ENCODE assay signal across 8 cellular contexts in genomic region chr9:121369595-121370265, GRCh38. TPM values are rescaled to one million over a fixed set of nuclear protein-coding genes. Genes with fewer than 3 reads are reported as not detected.
DNase-seq lines count a peak whose midpoint lies in the region; ATAC-seq, FAIRE-seq and TF ChIP-seq lines count a peak whose summit lies in the region.

STOM (minus strand) TSS chr9:121370250; CDS start chr9:121370187, 63 bp downstream.

- dilution Hi-C loops in endothelial cell of umbilical vein (cut with MboI; ENCODE audit: extremely low pct_ligation_motif_present, low sequenced_read_pairs) = no loop called here

- H3K4me1 ChIP-seq in GM23338 (ENCODE audit: insufficient read depth) (peaks cover 16% of the 10 kb centered on the region), Karpas-422 (ENCODE audit: low read length) (peaks cover 32% of the 10 kb centered on the region), endothelial cell of umbilical vein (ENCODE audit: control insufficient read depth, extremely low read depth, insufficient read depth, low read length) (peaks cover 43% of the 10 kb centered on the region), muscle layer of duodenum (ENCODE audit: control insufficient read depth in 1 of 2, insufficient read depth in 2 of 2, low read length in 2 of 2) (peaks cover 31 to 39% of the 10 kb centered on the region in 2 donors), thymus (ENCODE audit: control insufficient read depth, insufficient read depth, low read length) (peaks cover 10% of the 10 kb centered on the region)

- peaks cover 31% of the 10 kb centered on the region for H3K27me3 Mint-ChIP-seq in GM23338 (ENCODE audit: insufficient read depth, low read depth, poor library complexity)
- H3K27me3 Mint-ChIP-seq in activated CD4-positive, alpha-beta T cell treated with anti-CD3 and anti-CD28 coated beads, Interleukin-2, amount 10 ng/mL, durations not matched to agents 7 days and 5 days = no peaks in the 10 kb centered on the region

- H3K9me1 ChIP-seq in endothelial cell of umbilical vein (replicated peaks; ENCODE audit: control insufficient read depth, extremely low read depth, insufficient read depth, low read length) = no peaks in the 10 kb centered on the region

- H3K4me1 Mint-ChIP-seq in GM23338 = peaks cover 22% of the 10 kb centered on the region
- H3K4me1 Mint-ChIP-seq in activated CD4-positive, alpha-beta T cell treated with anti-CD3 and anti-CD28 coated beads, Interleukin-2, amount 10 ng/mL, durations not matched to agents 7 days and 5 days = peaks cover 43% of the 10 kb centered on the region

- H4K20me1 ChIP-seq in GM23338 (replicated peaks; ENCODE audit: insufficient read depth) (no peaks in the 10 kb centered on the region), Karpas-422 (ENCODE audit: insufficient read depth, low read depth, low read length) (no peaks in the 10 kb centered on the region), endothelial cell of umbilical vein (replicated peaks; ENCODE audit: control insufficient read depth, extremely low read depth, insufficient read depth, low read length) (no peaks in the 10 kb centered on the region)

- H3K79me2 ChIP-seq in GM23338 (replicated peaks; ENCODE audit: insufficient read depth) = peaks cover 15% of the 10 kb centered on the region
- peaks cover 30% of the 10 kb centered on the region for H3K79me2 ChIP-seq in Karpas-422 (ENCODE audit: low read length)
- H3K79me2 ChIP-seq in endothelial cell of umbilical vein (ENCODE audit: control insufficient read depth, insufficient read depth, low read length) = peaks cover 48% of the 10 kb centered on the region

- H3K4me3 ChIP-seq in GM23338 (peak within 1 kb of the TSS; percentile 64), Karpas-422 (ENCODE audit: low read length) (peak within 1 kb of the TSS; percentile 75), endothelial cell of umbilical vein (replicated peaks in 1 of 3; ENCODE audit: insufficient read depth in 1 of 3, low read depth in 1 of 3, low read length in 3 of 3) (peak within 1 kb of the TSS; percentile 66 to 88 (median 78)), muscle layer of duodenum (ENCODE audit: low read depth in 1 of 2, low read length in 2 of 2) (peak within 1 kb of the TSS; percentile 75 to 76), thymus (ENCODE audit: low read length) (peak within 1 kb of the TSS; percentile 79)

- peak; percentile 64 for TF ChIP-seq POLR2A in GM10847 (IDR thresholded peaks at IDR 0.05; ENCODE audit: extremely low read depth, insufficient read length)
- peak; percentile 98 for TF ChIP-seq POLR2A in endothelial cell of umbilical vein (IDR thresholded peaks at IDR 0.05; ENCODE audit: low read depth, low read length)

- H3K4me3 Mint-ChIP-seq in GM23338 = peak within 1 kb of the TSS; percentile 76
- H3K4me3 Mint-ChIP-seq in activated CD4-positive, alpha-beta T cell treated with anti-CD3 and anti-CD28 coated beads, Interleukin-2, amount 10 ng/mL, durations not matched to agents 7 days and 5 days = peak within 1 kb of the TSS; percentile 79

- H3K27ac Mint-ChIP-seq in GM23338 = peak within 1 kb of the TSS; percentile 45; the same call in 1 of the 2 replicates
- H3K27ac Mint-ChIP-seq in activated CD4-positive, alpha-beta T cell treated with anti-CD3 and anti-CD28 coated beads, Interleukin-2, amount 10 ng/mL, durations not matched to agents 7 days and 5 days = peak within 1 kb of the TSS; percentile 94

- DNase-seq in GM23338 (ENCODE audit: low spot score) = peak; percentile 73
- DNase-seq in Karpas-422 = peak; percentile 81
- peak; percentile 67 for DNase-seq in activated CD4-positive, alpha-beta T cell treated with anti-CD3 and anti-CD28 coated beads, Interleukin-2, amount 10 ng/mL, durations not matched to agents 7 days and 5 days
- DNase-seq in endothelial cell of umbilical vein (ENCODE audit: low read depth, low spot score) = peak; percentile 89
- DNase-seq in iPS-NIHi7 (ENCODE audit: extremely low spot score) = no peak

- H3F3A ChIP-seq in GM23338 (replicated peaks; ENCODE audit: low read depth) = no peaks in the 10 kb centered on the region

- H3K27ac ChIP-seq in GM23338 (ENCODE audit: low read depth) = no peak within 1 kb of the TSS
- H3K27ac ChIP-seq in Karpas-422 (ENCODE audit: low read length) = no peak within 1 kb of the TSS
- peak within 1 kb of the TSS; percentile 93 for H3K27ac ChIP-seq in endothelial cell of umbilical vein (ENCODE audit: insufficient read depth, low read depth, low read length)
- H3K27ac ChIP-seq in muscle layer of duodenum (ENCODE audit: low read length) = peak within 1 kb of the TSS; percentile 92
- peak within 1 kb of the TSS; percentile 81 for H3K27ac ChIP-seq in thymus (ENCODE audit: low read depth)

- under 1% methylated on average over 52 of the region's 52 CpGs for WGBS in thymus

- H3K9me3 ChIP-seq in Karpas-422 (ENCODE audit: low read length) = no peaks in the 10 kb centered on the region
- no peaks in the 10 kb centered on the region for H3K9me3 ChIP-seq in endothelial cell of umbilical vein (replicated peaks; ENCODE audit: control insufficient read depth, insufficient read depth, low read length)
- no peaks in the 10 kb centered on the region for H3K9me3 ChIP-seq in muscle layer of duodenum (ENCODE audit: control insufficient read depth in 1 of 2, low read length in 2 of 2)
- no peaks in the 10 kb centered on the region for H3K9me3 ChIP-seq in thymus (ENCODE audit: control insufficient read depth)

- peaks cover 5% of the 10 kb centered on the region; the same call in 2 of the 3 replicates for H3K36me3 Mint-ChIP-seq in GM23338 (ENCODE audit: low read depth)
- peaks cover 9% of the 10 kb centered on the region for H3K36me3 Mint-ChIP-seq in activated CD4-positive, alpha-beta T cell treated with anti-CD3 and anti-CD28 coated beads, Interleukin-2, amount 10 ng/mL, durations not matched to agents 7 days and 5 days (ENCODE audit: low read depth)

- peak within 1 kb of the TSS; percentile 53 for H3K4me2 ChIP-seq in GM23338
- H3K4me2 ChIP-seq in Karpas-422 (ENCODE audit: low read depth, low read length, poor library complexity, severe bottlenecking) = peak within 1 kb of the TSS; percentile 90
- peak within 1 kb of the TSS; percentile 98 for H3K4me2 ChIP-seq in endothelial cell of umbilical vein (ENCODE audit: insufficient read depth, low read length)

- TSS peak; percentile 34 for BruUV-seq in endothelial cell of umbilical vein (replicated peaks; lab: Mats Ljungman, UMichigan)

- peaks cover 10% of the 10 kb centered on the region for H3K27me3 ChIP-seq in GM23338 (ENCODE audit: insufficient read depth)
- no peaks in the 10 kb centered on the region for H3K27me3 ChIP-seq in Karpas-422 (ENCODE audit: low read length)
- H3K27me3 ChIP-seq in endothelial cell of umbilical vein (ENCODE audit: control insufficient read depth in 2 of 2, insufficient read depth in 2 of 2, low read length in 2 of 2) = no peaks in the 10 kb centered on the region
- no peaks in the 10 kb centered on the region for H3K27me3 ChIP-seq in muscle layer of duodenum (ENCODE audit: low read depth, low read length)
- no peaks in the 10 kb centered on the region for H3K27me3 ChIP-seq in thymus (ENCODE audit: control insufficient read depth, insufficient read depth)

- H2AFZ ChIP-seq in GM23338 (peak within 1 kb of the TSS; percentile 69; the same call in 1 of the 2 replicates), Karpas-422 (ENCODE audit: low read length) (peak within 1 kb of the TSS; percentile 97), endothelial cell of umbilical vein (ENCODE audit: low read depth, low read length) (peak within 1 kb of the TSS; percentile 97)

- intact Hi-C loops in endothelial cell of umbilical vein (cut with micrococcal nuclease) = loop anchor here (1.0 kb wide), 3 partner anchors 18 to 82 kb away; no protein-coding TSS in a partner anchor

- H3K9me3 Mint-ChIP-seq in GM23338 = peaks cover 8% of the 10 kb centered on the region
- peaks cover 4% of the 10 kb centered on the region for H3K9me3 Mint-ChIP-seq in activated CD4-positive, alpha-beta T cell treated with anti-CD3 and anti-CD28 coated beads, Interleukin-2, amount 10 ng/mL, durations not matched to agents 7 days and 5 days

- FAIRE-seq in endothelial cell of umbilical vein (lab: Jason Lieb, UNC) = peak; percentile 15

- CTCF ChIA-PET in activated CD4-positive, alpha-beta T cell treated with anti-CD3 and anti-CD28 coated beads, Interleukin-2, amount 10 ng/mL, durations not matched to agents 7 days and 5 days (lab: Charles Lee) = interaction anchor here (1.1 kb wide), 1 partner anchor 50 kb away, joined by 4 read pairs; no protein-coding TSS in a partner anchor
- CTCF ChIA-PET in endothelial cell of umbilical vein (lab: Charles Lee) = interaction anchor here (0.8 to 1.4 kb wide), 6 partner anchors 12 to 91 kb away, joined by 3 to 8 read pairs (median 6); no protein-coding TSS in a partner anchor

- no peaks in the 10 kb centered on the region for H3K9me2 ChIP-seq in GM23338 (ENCODE audit: insufficient read depth)
- no peaks in the 10 kb centered on the region for H3K9me2 ChIP-seq in Karpas-422 (replicated peaks; ENCODE audit: insufficient read depth, low read length)

- ATAC-seq in GM23338 = peak; percentile 69

- H3K36me3 ChIP-seq in GM23338 (ENCODE audit: insufficient read depth) = no peaks in the 10 kb centered on the region
- H3K36me3 ChIP-seq in Karpas-422 (ENCODE audit: insufficient read depth, low read length) = no peaks in the 10 kb centered on the region
- H3K36me3 ChIP-seq in endothelial cell of umbilical vein (ENCODE audit: control insufficient read depth in 2 of 2, extremely low read depth in 1 of 2, insufficient read depth in 2 of 2, low read length in 2 of 2) = peaks cover 0 to 2% of the 10 kb centered on the region in 2 experiments
- no peaks in the 10 kb centered on the region for H3K36me3 ChIP-seq in muscle layer of duodenum (ENCODE audit: control insufficient read depth in 1 of 2, insufficient read depth in 2 of 2, low read length in 2 of 2)
- H3K36me3 ChIP-seq in thymus (ENCODE audit: control insufficient read depth, insufficient read depth) = no peaks in the 10 kb centered on the region

- H3K9ac ChIP-seq in Karpas-422 (ENCODE audit: low read length) (peak within 1 kb of the TSS; percentile 73), endothelial cell of umbilical vein (replicated peaks; ENCODE audit: extremely low read depth, insufficient read depth, low read length) (peak within 1 kb of the TSS; percentile 96)

- POLR2A ChIA-PET in activated CD4-positive, alpha-beta T cell treated with anti-CD3 and anti-CD28 coated beads, Interleukin-2, amount 10 ng/mL, durations not matched to agents 7 days and 5 days (lab: Charles Lee) = no interaction called here
- POLR2A ChIA-PET in endothelial cell of umbilical vein (lab: Charles Lee) = interaction anchor here (0.7 to 1.0 kb wide), 4 partner anchors 12 to 966 kb away, joined by 4 to 9 read pairs (median 7); no protein-coding TSS in a partner anchor

- TF ChIP-seq CTCF in GM23338 (conservative IDR thresholded peaks at IDR 0.05; ENCODE audit: low read depth in 2 of 2) (no peak), endothelial cell of umbilical vein (IDR thresholded peaks at IDR 0.05; ENCODE audit: extremely low read depth in 1 of 2, insufficient read depth in 1 of 2, low read depth in 1 of 2, low read length in 2 of 2) (no peak)

RNA-seq across cellular contexts. Expression of gene STOM, which starts in this region (rescaled TPM):
- 51.1 and 61.0 TPM in 2 replicates for total RNA-seq in GM23338 (2014; rRNA removed; shearing (Covaris generic))
- 29.4 and 30.4 TPM in 2 replicates for polyA plus RNA-seq in GM23338 (2016; fragmentation: Nextera tagmentation; extraction: Ambion mirVana)
- total RNA-seq in Karpas-422 (2014; rRNA removed; shearing (Covaris generic); ENCODE audit: low replicate concordance) = 16.4 and 33.1 TPM in 2 replicates
- total RNA-seq in activated CD4-positive, alpha-beta T cell treated with anti-CD3 and anti-CD28 coated beads, Interleukin-2, amount 10 ng/mL, durations not matched to agents 7 days and 5 days = 10 to 100 TPM; 35.5 to 48.1 TPM
- 138 and 170 TPM in 2 replicates for total RNA-seq in endothelial cell of umbilical vein
- polyA plus RNA-seq in endothelial cell of umbilical vein = 133 and 153 TPM in 2 replicates
- polyA plus RNA-seq in endothelial cell of umbilical vein (2011; cell fraction: cytosol; rRNA removed) = 149 and 161 TPM in 2 replicates
- polyA plus RNA-seq in endothelial cell of umbilical vein (2011; cell fraction: nucleus; rRNA removed) = 72.7 and 88.0 TPM in 2 replicates
- polyA plus RNA-seq in endothelial cell of umbilical vein (2012) = 142 and 165 TPM in 2 replicates
- 165 and 168 TPM in 2 replicates for polyA minus RNA-seq in endothelial cell of umbilical vein
- polyA minus RNA-seq in endothelial cell of umbilical vein (2011; cell fraction: cytosol; rRNA and poly(A)+ RNA removed) = 75.4 TPM
- 63.6 and 70.5 TPM in 2 replicates for polyA minus RNA-seq in endothelial cell of umbilical vein (2011; cell fraction: nucleus; rRNA and poly(A)+ RNA removed)
- 157 TPM for polyA plus RNA-seq in thymus

Comparison
In these comparisons a context has a peak if more than half of its experiments do, and no peak if none do; other contexts are left out.
1. H3K27ac ChIP-seq: peak in endothelial cell of umbilical vein (single experiment), muscle layer of duodenum (single experiment) and thymus (single experiment); none in GM23338 (single experiment) and Karpas-422 (single experiment).
2. Peak in every context shown above with its lines, with median percentiles within 50 percentile points of each other: H2AFZ ChIP-seq, H3K4me2 ChIP-seq and H3K4me3 ChIP-seq.